In the genomic region with DNA sequence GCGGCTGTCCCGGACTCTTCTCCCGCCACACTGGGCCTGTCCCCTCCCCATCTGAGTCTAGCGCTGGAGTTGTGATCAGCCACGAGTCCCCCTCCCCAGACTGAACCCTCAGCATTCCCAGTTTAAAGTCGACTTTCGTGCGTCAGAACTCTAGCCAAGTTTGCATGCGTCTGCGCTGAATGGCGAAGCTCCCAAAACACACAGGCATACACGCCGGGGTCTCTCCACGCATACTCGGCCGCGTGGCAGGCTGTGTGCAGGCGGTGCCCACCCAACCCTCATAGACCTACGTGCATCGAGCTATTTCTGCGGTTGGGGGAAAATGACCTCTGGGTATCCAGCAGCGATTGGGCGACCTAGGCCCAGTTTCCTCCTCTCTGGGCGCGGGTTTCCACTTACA, we compare ENCODE assay signal across 12 cellular contexts. TPM values are rescaled to one million over a fixed set of nuclear protein-coding genes. Genes with fewer than 3 reads are reported as not detected.
DNase-seq lines count a peak whose midpoint lies in the region; ATAC-seq and TF ChIP-seq lines count a peak whose summit lies in the region.
"Had no signal": no experiment of that assay in that cellular context is flagged by ENCODE, and none has a peak within 500 bp of the region (broad histone marks: within the 10 kb centered on the region; RNA-seq: fewer than 3 reads in every experiment).

No MANE protein-coding gene starts in this region.

- H3K27ac ChIP-seq in HUES64 (ENCODE audit: low read depth, low read length) (no peak overlapping the region), endodermal cell (ENCODE audit: low read depth, low read length) (no peak overlapping the region)

- H3K4me2 ChIP-seq in skeletal muscle satellite cell (ENCODE audit: low read length): peak overlapping the region; percentile 88

- no peak for DNase-seq in activated CD8-positive, alpha-beta T cell treated with anti-CD3 and anti-CD28 coated beads, Interleukin-2, amount 10 ng/mL, durations not matched to agents 7 days and 5 days
- DNase-seq in activated CD8-positive, alpha-beta T cell treated with anti-CD3 and anti-CD28 coated beads for 36 hours: no peak
- DNase-seq in endodermal cell (no peak), NOMO-1 treated with dmso at 0.1 percent for 144 hours (lab: John Stamatoyannopoulos, UW; ENCODE audit: unreplicated experiment) (no peak)
- DNase-seq: NK-92 treated with Interleukin-12 subunit alpha and Interleukin-12 subunit beta, amount 100 ng/mL, for 24 hours had no signal

- H3K36me3 Mint-ChIP-seq in activated CD8-positive, alpha-beta T cell treated with anti-CD3 and anti-CD28 coated beads, Interleukin-2, amount 10 ng/mL, durations not matched to agents 7 days and 5 days (ENCODE audit: low read depth): peaks cover 7% of the 10 kb centered on the region
- no peaks in the 10 kb centered on the region for H3K36me3 Mint-ChIP-seq in activated CD8-positive, alpha-beta T cell treated with anti-CD3 and anti-CD28 coated beads for 36 hours (ENCODE audit: low read depth)
- no peaks in the 10 kb centered on the region for H3K36me3 Mint-ChIP-seq in endodermal cell (ENCODE audit: low read depth)

- H3K9ac ChIP-seq in HUES64 (ENCODE audit: low read depth, low read length) (no peak overlapping the region), endodermal cell (ENCODE audit: extremely low read depth, low read length, poor library complexity, severe bottlenecking) (no peak overlapping the region), skeletal muscle satellite cell (ENCODE audit: low read depth, low read length) (no peak overlapping the region)

- POLR2A ChIA-PET in activated CD8-positive, alpha-beta T cell treated with anti-CD3 and anti-CD28 coated beads, Interleukin-2, amount 10 ng/mL, durations not matched to agents 7 days and 5 days (lab: Charles Lee): interaction anchor here (1.3 to 2.1 kb wide), 2 partner anchors 16 to 90 kb away, joined by 3 to 8 read pairs; no protein-coding TSS in a partner anchor
- POLR2A ChIA-PET in activated CD8-positive, alpha-beta T cell treated with anti-CD3 and anti-CD28 coated beads for 36 hours (lab: Charles Lee): interaction anchor here (0.6 to 2.4 kb wide), 4 partner anchors 12 to 20 kb away, joined by 3 to 9 read pairs (median 4); a partner anchor contains a TSS

- TF ChIP-seq CTCF in activated CD8-positive, alpha-beta T cell treated with anti-CD3 and anti-CD28 coated beads for 36 hours (IDR thresholded peaks at IDR 0.05): no peak
- no peak for TF ChIP-seq CTCF in endodermal cell (conservative IDR thresholded peaks at IDR 0.05)

- peak overlapping the region; percentile 22 for H3K4me3 Mint-ChIP-seq in activated CD8-positive, alpha-beta T cell treated with anti-CD3 and anti-CD28 coated beads, Interleukin-2, amount 10 ng/mL, durations not matched to agents 7 days and 5 days
- no peak overlapping the region for H3K4me3 Mint-ChIP-seq in activated CD8-positive, alpha-beta T cell treated with anti-CD3 and anti-CD28 coated beads for 36 hours
- H3K4me3 Mint-ChIP-seq in endodermal cell: peak overlapping the region; percentile 41

- H3K4me1 Mint-ChIP-seq in activated CD8-positive, alpha-beta T cell treated with anti-CD3 and anti-CD28 coated beads, Interleukin-2, amount 10 ng/mL, durations not matched to agents 7 days and 5 days (ENCODE audit: low read depth): peaks cover 38% of the 10 kb centered on the region
- H3K4me1 Mint-ChIP-seq in activated CD8-positive, alpha-beta T cell treated with anti-CD3 and anti-CD28 coated beads for 36 hours (ENCODE audit: low read depth): peaks cover 26% of the 10 kb centered on the region
- H3K4me1 Mint-ChIP-seq in endodermal cell: peaks cover 12% of the 10 kb centered on the region

- WGBS in HUES64: under 1% methylated on average over 25 of the region's 25 CpGs
- 0 to 2% methylated on average over 18 to 25 of the region's 25 CpGs for WGBS in endodermal cell (ENCODE audit: insufficient coverage in 1 of 2, insufficient read length in 1 of 2), 2 experiments

- H3K4me1 ChIP-seq in HUES64 (ENCODE audit: insufficient read depth, low read length) (peaks cover 12% of the 10 kb centered on the region; the same call in 1 of the 2 replicates), endodermal cell (ENCODE audit: control insufficient read depth, insufficient read depth, low read length) (peaks cover 16% of the 10 kb centered on the region), skeletal muscle satellite cell (ENCODE audit: control insufficient read depth, insufficient read depth, low read length) (peaks cover 30% of the 10 kb centered on the region)

- peaks cover 100% of the 10 kb centered on the region for H3K27me3 ChIP-seq in HUES64 (ENCODE audit: insufficient read depth, low read length)
- peaks cover 100% of the 10 kb centered on the region for H3K27me3 ChIP-seq in endodermal cell (ENCODE audit: control insufficient read depth, insufficient read depth, low read length, poor library complexity, severe bottlenecking)
- H3K27me3 ChIP-seq in skeletal muscle satellite cell (ENCODE audit: control insufficient read depth, insufficient read depth, low read length): peaks cover 99% of the 10 kb centered on the region

- CTCF ChIA-PET in activated CD8-positive, alpha-beta T cell treated with anti-CD3 and anti-CD28 coated beads, Interleukin-2, amount 10 ng/mL, durations not matched to agents 7 days and 5 days (lab: Charles Lee): interaction anchor here (0.7 to 4.4 kb wide), 8 partner anchors 9 to 424 kb away, joined by 3 to 32 read pairs (median 6); a partner anchor contains a TSS
- CTCF ChIA-PET in activated CD8-positive, alpha-beta T cell treated with anti-CD3 and anti-CD28 coated beads for 36 hours (lab: Charles Lee): interaction anchor here (0.6 to 2.4 kb wide), 18 partner anchors 11 to 427 kb away, joined by 3 to 16 read pairs (median 8); a partner anchor contains a TSS

- peak overlapping the region; percentile 45 for H3K4me3 ChIP-seq in HUES64 (ENCODE audit: low read length)
- peak overlapping the region; percentile 74 for H3K4me3 ChIP-seq in endodermal cell (ENCODE audit: low read length)
- H3K4me3 ChIP-seq in skeletal muscle satellite cell (ENCODE audit: low read length): no peak overlapping the region

- H3K27ac Mint-ChIP-seq in activated CD8-positive, alpha-beta T cell treated with anti-CD3 and anti-CD28 coated beads, Interleukin-2, amount 10 ng/mL, durations not matched to agents 7 days and 5 days: peak overlapping the region; percentile 34
- no peak overlapping the region for H3K27ac Mint-ChIP-seq in activated CD8-positive, alpha-beta T cell treated with anti-CD3 and anti-CD28 coated beads for 36 hours
- H3K27ac Mint-ChIP-seq in endodermal cell: no peak overlapping the region

- intact Hi-C loops in activated CD8-positive, alpha-beta T cell treated with anti-CD3 and anti-CD28 coated beads for 36 hours (cut with micrococcal nuclease): loop anchor here (2.0 to 5.0 kb wide), 2 partner anchors 244 to 425 kb away; no protein-coding TSS in a partner anchor

- H3K27me3 Mint-ChIP-seq in activated CD8-positive, alpha-beta T cell treated with anti-CD3 and anti-CD28 coated beads, Interleukin-2, amount 10 ng/mL, durations not matched to agents 7 days and 5 days (ENCODE audit: low read depth): peaks cover 66% of the 10 kb centered on the region
- peaks cover 74% of the 10 kb centered on the region for H3K27me3 Mint-ChIP-seq in activated CD8-positive, alpha-beta T cell treated with anti-CD3 and anti-CD28 coated beads for 36 hours
- H3K27me3 Mint-ChIP-seq in endodermal cell (ENCODE audit: insufficient read depth): peaks cover 97% of the 10 kb centered on the region

- no peak for ATAC-seq in activated CD8-positive, alpha-beta T cell treated with anti-CD3 and anti-CD28 coated beads, Interleukin-2, amount 10 ng/mL, durations not matched to agents 7 days and 5 days
- no peak for ATAC-seq in activated CD8-positive, alpha-beta T cell treated with anti-CD3 and anti-CD28 coated beads for 36 hours
- ATAC-seq in HG02798 (IDR thresholded peaks at IDR 0.05; ENCODE audit: poor library complexity, unreplicated experiment) (no peak), GM18907 (IDR thresholded peaks at IDR 0.05; ENCODE audit: unreplicated experiment) (no peak)

- no peaks in the 10 kb centered on the region for H3K9me3 Mint-ChIP-seq in activated CD8-positive, alpha-beta T cell treated with anti-CD3 and anti-CD28 coated beads, Interleukin-2, amount 10 ng/mL, durations not matched to agents 7 days and 5 days (ENCODE audit: insufficient read depth)
- no peaks in the 10 kb centered on the region for H3K9me3 Mint-ChIP-seq in activated CD8-positive, alpha-beta T cell treated with anti-CD3 and anti-CD28 coated beads for 36 hours
- H3K9me3 Mint-ChIP-seq in endodermal cell: no peaks in the 10 kb centered on the region
- H3K9me3 Mint-ChIP-seq: T-helper 2 cell treated with Interferon-gamma antibody and Interleukin-4, amounts not matched to agents 5 μg/mL and 100 μg/mL, for 36 hours had no signal

- no peaks in the 10 kb centered on the region for H3K9me3 ChIP-seq in HUES64 (ENCODE audit: insufficient read depth, low read depth, low read length)
- no peaks in the 10 kb centered on the region for H3K9me3 ChIP-seq in endodermal cell (ENCODE audit: control insufficient read depth, low read length)
- H3K9me3 ChIP-seq in skeletal muscle satellite cell (replicated peaks; ENCODE audit: low read length): no peaks in the 10 kb centered on the region

- H3K36me3 ChIP-seq in HUES64 (ENCODE audit: insufficient read depth, low read length) (no peaks in the 10 kb centered on the region), endodermal cell (ENCODE audit: control insufficient read depth, insufficient read depth, low read length) (no peaks in the 10 kb centered on the region), skeletal muscle satellite cell (ENCODE audit: insufficient read depth, low read length) (no peaks in the 10 kb centered on the region)

RNA-seq across cellular contexts. Expression of a gene that starts 2.3 kb away (rescaled TPM):
- not detected for total RNA-seq in activated CD8-positive, alpha-beta T cell treated with anti-CD3 and anti-CD28 coated beads, Interleukin-2, amount 10 ng/mL, durations not matched to agents 7 days and 5 days
- total RNA-seq in activated CD8-positive, alpha-beta T cell treated with anti-CD3 and anti-CD28 coated beads for 36 hours: under 1 TPM; 0.45 to 0.69 TPM
- polyA plus RNA-seq in HUES64 (2013, experiment 1 of 2): not detected
- polyA plus RNA-seq in HUES64 (2013, experiment 2 of 2): not detected
- not detected for total RNA-seq in endodermal cell
- polyA plus RNA-seq in endodermal cell (2013, experiment 1 of 2): not detected
- not detected for polyA plus RNA-seq in endodermal cell (2013, experiment 2 of 2)
- 0.76 TPM in 1 of 2 replicates, not detected in the other for total RNA-seq in skeletal muscle satellite cell (2012; rRNA removed)
- total RNA-seq: lower leg skin, renal cortical epithelial cell had no signal

RNA-seq across cellular contexts. Expression of a gene that starts 14.4 kb away (rescaled TPM):
- not detected for total RNA-seq in activated CD8-positive, alpha-beta T cell treated with anti-CD3 and anti-CD28 coated beads, Interleukin-2, amount 10 ng/mL, durations not matched to agents 7 days and 5 days
- total RNA-seq in activated CD8-positive, alpha-beta T cell treated with anti-CD3 and anti-CD28 coated beads for 36 hours: under 1 TPM; 0.43 to 0.90 TPM
- polyA plus RNA-seq in HUES64 (2013, experiment 1 of 2): 0.85 TPM
- 1.0 TPM for polyA plus RNA-seq in HUES64 (2013, experiment 2 of 2)
- total RNA-seq in endodermal cell: not detected
- 0.21 TPM for polyA plus RNA-seq in endodermal cell (2013, experiment 1 of 2)
- not detected for polyA plus RNA-seq in endodermal cell (2013, experiment 2 of 2)
- not detected in 2 replicates for total RNA-seq in skeletal muscle satellite cell (2012; rRNA removed)
- total RNA-seq: lower leg skin, renal cortical epithelial cell had no signal

RNA-seq across cellular contexts. Expression of a gene that starts 20.7 kb away (rescaled TPM):
- total RNA-seq in activated CD8-positive, alpha-beta T cell treated with anti-CD3 and anti-CD28 coated beads, Interleukin-2, amount 10 ng/mL, durations not matched to agents 7 days and 5 days: 100 to 1,000 TPM; 265 to 267 TPM
- 100 to 1,000 TPM; 256 to 273 TPM for total RNA-seq in activated CD8-positive, alpha-beta T cell treated with anti-CD3 and anti-CD28 coated beads for 36 hours
- polyA plus RNA-seq in HUES64 (2013, experiment 1 of 2): 156 TPM
- 157 TPM for polyA plus RNA-seq in HUES64 (2013, experiment 2 of 2)
- 100 to 1,000 TPM; 113 to 130 TPM for total RNA-seq in endodermal cell
- polyA plus RNA-seq in endodermal cell (2013, experiment 1 of 2): 169 TPM
- 153 TPM for polyA plus RNA-seq in endodermal cell (2013, experiment 2 of 2)
- total RNA-seq in skeletal muscle satellite cell (2012; rRNA removed): 162 and 206 TPM in 2 replicates
